8 cellular contexts compared by ENCODE assay signal in genomic region chr9:133334888-133335287, GRCh38. TPM values are rescaled to one million over a fixed set of nuclear protein-coding genes. Genes with fewer than 3 reads are reported as not detected.
DNase-seq lines count a peak whose midpoint lies in the region; ATAC-seq and TF ChIP-seq lines count a peak whose summit lies in the region.
"Not testable (repeated sequence)": the region's sequence is repeated elsewhere in the genome, so short reads cannot be mapped to it uniquely, and the experiment has no call there.

No MANE protein-coding gene starts in this region.

- peak overlapping the region; percentile 77 for H3K9ac ChIP-seq in Loucy (ENCODE audit: low read depth, low read length, poor library complexity, severe bottlenecking)
- peak overlapping the region in 1 of 2 donors; percentile 53 for H3K9ac ChIP-seq in liver (ENCODE audit: low read depth in 1 of 2, low read length in 2 of 2)
- H3K9ac ChIP-seq in trophoblast cell (ENCODE audit: low read length) = not testable (repeated sequence)

- CTCF ChIA-PET in Caco-2 (lab: Charles Lee) = interaction anchor here (0.6 to 4.4 kb wide), 2 partner anchors 148 to 418 kb away, joined by 9 to 20 read pairs; no protein-coding TSS in a partner anchor
- CTCF ChIA-PET in WTC11 (lab: Charles Lee) = interaction anchor here (1.0 to 3.7 kb wide), 4 partner anchors 32 to 286 kb away, joined by 3 to 33 read pairs (median 4); no protein-coding TSS in a partner anchor

- not testable (repeated sequence) for TF ChIP-seq CTCF in Caco-2 (IDR thresholded peaks at IDR 0.05; ENCODE audit: insufficient read depth in 1 of 2, low read depth in 1 of 2, low read length in 1 of 2, severe bottlenecking in 1 of 2, unreplicated experiment in 1 of 2); Loucy (conservative IDR thresholded peaks at IDR 0.05; ENCODE audit: low read length); WTC11 (IDR thresholded peaks at IDR 0.05); astrocyte of the cerebellum (IDR thresholded peaks at IDR 0.05; ENCODE audit: low read depth, low read length, missing control alignments); esophagus muscularis mucosa (IDR thresholded peaks at IDR 0.05); liver (IDR thresholded peaks at IDR 0.05; ENCODE audit: low read depth, low read length, missing input control); tibial artery (IDR thresholded peaks at IDR 0.05)

- not testable (repeated sequence) for H2AFZ ChIP-seq in Loucy (ENCODE audit: low read length); trophoblast cell (ENCODE audit: insufficient read depth, low read length, poor library complexity)

- not testable (repeated sequence) for H4K12ac ChIP-seq in trophoblast cell (ENCODE audit: low read depth, low read length)

- not testable (repeated sequence) for H3K9me3 Mint-ChIP-seq in Caco-2 (ENCODE audit: unreplicated experiment); WTC11

- H3K4me3 ChIP-seq in Caco-2 (ENCODE audit: low read depth, low read length) (peak overlapping the region; percentile 57), Loucy (ENCODE audit: low read length, poor library complexity, severe bottlenecking) (peak overlapping the region; percentile 82), astrocyte of the cerebellum (ENCODE audit: low read depth, low read length) (peak overlapping the region; percentile 94), esophagus muscularis mucosa (peak overlapping the region; percentile 82 to 90 (median 86)), liver (ENCODE audit: low read depth in 1 of 3, low read length in 3 of 3) (peak overlapping the region in 2 of 3 donors; percentile 67 to 85), tibial artery (peak overlapping the region; percentile 87 to 95)
- H3K4me3 ChIP-seq in trophoblast cell (ENCODE audit: low read depth, low read length) = not testable (repeated sequence)

- not testable (repeated sequence) for H3K14ac ChIP-seq in trophoblast cell (ENCODE audit: low read length)

- H3K23ac ChIP-seq in trophoblast cell (ENCODE audit: low read length) = not testable (repeated sequence)

- BruUV-seq in Caco-2 (replicated peaks; lab: Mats Ljungman, UMichigan) = not testable (repeated sequence)

- not testable (repeated sequence) for H3F3A ChIP-seq in Loucy (ENCODE audit: low read depth)

- 74% methylated on average over 11 of the region's 11 CpGs for WGBS in esophagus muscularis mucosa
- 75% methylated on average over 11 of the region's 11 CpGs for WGBS in liver
- no CpG with 5 or more reads among the region's 11 CpGs for WGBS in trophoblast cell (ENCODE audit: extremely low coverage, insufficient coverage, insufficient read length)

- H3K4me1 Mint-ChIP-seq in Caco-2 (ENCODE audit: low read depth, unreplicated experiment) = not testable (repeated sequence)
- peaks cover 24% of the 10 kb centered on the region for H3K4me1 Mint-ChIP-seq in WTC11

- not testable (repeated sequence) for TF ChIP-seq POLR2A in esophagus muscularis mucosa (IDR thresholded peaks at IDR 0.05; ENCODE audit: low read depth)

- peaks cover 85% of the 10 kb centered on the region for H3K36me3 Mint-ChIP-seq in Caco-2 (ENCODE audit: insufficient read depth, unreplicated experiment)
- H3K36me3 Mint-ChIP-seq in WTC11 = peaks cover 55% of the 10 kb centered on the region

- peaks cover 40% of the 10 kb centered on the region for H4K20me1 ChIP-seq in Loucy (ENCODE audit: insufficient read depth, low read length, poor library complexity, severe bottlenecking)

- H4K91ac ChIP-seq in trophoblast cell (ENCODE audit: low read depth, low read length) = not testable (repeated sequence)

- not testable (repeated sequence) for TF ChIP-seq EP300 in esophagus muscularis mucosa (IDR thresholded peaks at IDR 0.05)

- H3K79me1 ChIP-seq in trophoblast cell (ENCODE audit: low read length) = not testable (repeated sequence)

- not testable (repeated sequence) for H2BK120ac ChIP-seq in trophoblast cell (ENCODE audit: insufficient read depth, low read length, poor library complexity)

- not testable (repeated sequence) for H2BK12ac ChIP-seq in trophoblast cell (ENCODE audit: low read length)

- H3K4me3 Mint-ChIP-seq in Caco-2 (ENCODE audit: unreplicated experiment) (peak overlapping the region; percentile 93), WTC11 (peak overlapping the region; percentile 94)

- not testable (repeated sequence) for TF ChIP-seq RAD21 in liver (IDR thresholded peaks at IDR 0.05)

- H3K27ac ChIP-seq in esophagus muscularis mucosa (replicated peaks in 1 of 4); liver (ENCODE audit: low read depth in 1 of 2, low read length in 2 of 2); trophoblast cell (ENCODE audit: low read depth, low read length); tibial artery: not testable (repeated sequence)

- not testable (repeated sequence) for H3K27me3 ChIP-seq in Caco-2 (replicated peaks; ENCODE audit: control insufficient read depth, insufficient read depth, low read length); Loucy (ENCODE audit: insufficient read depth, low read length, poor library complexity, severe bottlenecking); esophagus muscularis mucosa; liver (ENCODE audit: control insufficient read depth in 4 of 4, insufficient read depth in 4 of 4, low read length in 3 of 4); trophoblast cell (ENCODE audit: insufficient read depth, low read length); tibial artery

- H4K8ac ChIP-seq in trophoblast cell (ENCODE audit: low read depth, low read length) = not testable (repeated sequence)

- H2AK5ac ChIP-seq in trophoblast cell (ENCODE audit: low read length) = not testable (repeated sequence)

- peak in 1 of 2 experiments; percentile 11 for DNase-seq in Caco-2
- DNase-seq in WTC11 (ENCODE audit: low spot score); astrocyte of the cerebellum (ENCODE audit: low read depth); esophagus muscularis mucosa (ENCODE audit: extremely low spot score); trophoblast cell: not testable (repeated sequence)
- DNase-seq in tibial artery = peak in 1 of 2 donors; percentile 37

- H3K4me1 ChIP-seq in Caco-2; trophoblast cell (ENCODE audit: control insufficient read depth in 1 of 2, insufficient read depth in 2 of 2, low read length in 2 of 2): not testable (repeated sequence)
- peaks cover 24% of the 10 kb centered on the region for H3K4me1 ChIP-seq in Loucy (ENCODE audit: insufficient read depth, low read length, poor library complexity, severe bottlenecking)
- peaks cover 19 to 41% (median 34%) of the 10 kb centered on the region in 4 donors for H3K4me1 ChIP-seq in esophagus muscularis mucosa
- peaks cover 0 to 26% (median 13%) of the 10 kb centered on the region in 4 donors for H3K4me1 ChIP-seq in liver (ENCODE audit: control insufficient read depth in 4 of 4, insufficient read depth in 4 of 4, low read length in 3 of 4)
- H3K4me1 ChIP-seq in tibial artery = peaks cover 0 to 32% (median 24%) of the 10 kb centered on the region in 4 donors

- H3K79me2 ChIP-seq in Loucy (ENCODE audit: insufficient read depth, low read length) = peaks cover 39% of the 10 kb centered on the region
- not testable (repeated sequence) for H3K79me2 ChIP-seq in trophoblast cell (ENCODE audit: control insufficient read depth, insufficient read depth, low read length, poor library complexity)

- H3K9me3 ChIP-seq in Caco-2; Loucy (ENCODE audit: insufficient read depth, low read depth, low read length); esophagus muscularis mucosa; liver (ENCODE audit: control insufficient read depth in 4 of 4, low read length in 3 of 4); trophoblast cell (ENCODE audit: insufficient read depth, low read depth, low read length); tibial artery: not testable (repeated sequence)

- H3K27me3 Mint-ChIP-seq in Caco-2 (ENCODE audit: insufficient read depth, unreplicated experiment); WTC11 (ENCODE audit: low read depth): not testable (repeated sequence)

- POLR2A ChIA-PET in Caco-2 (lab: Charles Lee) (interaction anchor here (1.2 kb wide), 1 partner anchor 13 kb away, joined by 4 read pairs; the partner anchor contains the start of genes MED22 and RPL7A), WTC11 (lab: Charles Lee) (interaction anchor here (0.7 kb wide), 2 partner anchors 13 to 175 kb away, joined by 3 to 5 read pairs; partner anchors contain the start of genes MED22 and RPL7A)

- H3K4me2 ChIP-seq in Loucy (ENCODE audit: low read depth, low read length, poor library complexity, severe bottlenecking) = peak overlapping the region; percentile 79
- H3K4me2 ChIP-seq in trophoblast cell (ENCODE audit: low read length) = peak overlapping the region; percentile 8

- H3K27ac Mint-ChIP-seq in Caco-2 (ENCODE audit: unreplicated experiment) = peak overlapping the region; percentile 95
- peak overlapping the region; percentile 90 for H3K27ac Mint-ChIP-seq in WTC11

- H3K9me2 ChIP-seq in Loucy (replicated peaks; ENCODE audit: low read depth, low read length) = not testable (repeated sequence)

- ATAC-seq in WTC11 = not testable (repeated sequence)

- H2BK5ac ChIP-seq in trophoblast cell (ENCODE audit: low read depth, low read length, poor library complexity) = not testable (repeated sequence)

- H3K36me3 ChIP-seq in Caco-2 (ENCODE audit: control insufficient read depth, insufficient read depth, low read length) (peaks cover 13% of the 10 kb centered on the region), Loucy (ENCODE audit: insufficient read depth, low read length) (peaks cover 41% of the 10 kb centered on the region; the same call in 1 of the 2 replicates), esophagus muscularis mucosa (peaks cover 41 to 65% (median 50%) of the 10 kb centered on the region in 4 donors), liver (ENCODE audit: control insufficient read depth in 4 of 4, insufficient read depth in 3 of 4, low read depth in 1 of 4, low read length in 3 of 4) (peaks cover 20 to 47% (median 33%) of the 10 kb centered on the region in 4 donors), trophoblast cell (ENCODE audit: control insufficient read depth in 1 of 2, insufficient read depth in 2 of 2, low read length in 2 of 2) (peaks cover 38 to 48% of the 10 kb centered on the region in 2 experiments), tibial artery (peaks cover 40 to 63% (median 43%) of the 10 kb centered on the region in 3 donors)

- intact Hi-C loops in Caco-2 (cut with micrococcal nuclease; ENCODE audit: unreplicated experiment) = not testable (repeated sequence)
- intact Hi-C loops in esophagus muscularis mucosa (cut with DNase I) = loop anchor here (5.0 to 10.0 kb wide), 2 partner anchors 148 to 230 kb away; no protein-coding TSS in a partner anchor
- intact Hi-C loops in tibial artery (cut with DNase I; ENCODE audit: low total_unique reads) = loop anchor here (10.0 kb wide), 2 partner anchors 150 to 310 kb away; no protein-coding TSS in a partner anchor

- not testable (repeated sequence) for H3K18ac ChIP-seq in trophoblast cell (ENCODE audit: low read length)

- H3K4ac ChIP-seq in trophoblast cell (ENCODE audit: low read depth, low read length) = peak overlapping the region; percentile 17

- in situ Hi-C loops in astrocyte of the cerebellum (cut with HindIII; ENCODE audit: low sequenced_read_pairs) = not testable (repeated sequence)

RNA-seq across cellular contexts. Expression of gene SURF6, which starts 1.1 kb away (rescaled TPM):
- total RNA-seq in Caco-2 (2022) (31.6 and 32.4 TPM in 2 replicates), WTC11 (2021) (48.8 to 67.2 TPM (median 54.1 TPM) in 3 replicates), esophagus muscularis mucosa (10 to 100 TPM; 15.0 to 36.2 (median 27.5) TPM), liver (1 to 10 TPM; 4.9 to 9.4 TPM)
- polyA plus RNA-seq in liver = 10 to 100 TPM in 1 of 2 donors, 1 to 10 TPM in 1; 4.1 to 12.9 TPM
- 10.1 and 10.4 TPM in 2 replicates for polyA plus RNA-seq in trophoblast cell (2013)

RNA-seq across cellular contexts. Expression of gene MED22, which starts 13.0 kb away (rescaled TPM):
- total RNA-seq in Caco-2 (2022) (60.1 and 65.6 TPM in 2 replicates), WTC11 (2021) (51.2 to 59.5 TPM (median 55.3 TPM) in 3 replicates), esophagus muscularis mucosa (10 to 100 TPM; 20.0 to 44.6 (median 35.5) TPM), liver (10 to 100 TPM in 1 of 2 donors, 1 to 10 TPM in 1; 9.5 to 10.3 TPM)
- polyA plus RNA-seq in liver = 10 to 100 TPM in 1 of 2 donors, 1 to 10 TPM in 1; 3.1 to 10.3 TPM
- polyA plus RNA-seq in trophoblast cell (2013) = 23.4 and 23.5 TPM in 2 replicates

RNA-seq across cellular contexts. Expression of gene RPL7A, which starts 13.1 kb away (rescaled TPM):
- total RNA-seq in Caco-2 (2022) (1,995 and 2,182 TPM in 2 replicates), WTC11 (2021) (2,747 to 3,149 TPM (median 3,142 TPM) in 3 replicates), esophagus muscularis mucosa (1,000 to 10,000 TPM; 1,466 to 2,142 (median 1,771) TPM), liver (100 to 1,000 TPM; 571 to 930 TPM)
- polyA plus RNA-seq in liver = 100 to 1,000 TPM; 215 to 837 TPM
- 1,644 and 1,714 TPM in 2 replicates for polyA plus RNA-seq in trophoblast cell (2013)

RNA-seq across cellular contexts. Expression of gene SURF1, which starts 21.4 kb away (rescaled TPM):
- 54.9 and 57.5 TPM in 2 replicates for total RNA-seq in Caco-2 (2022)
- total RNA-seq in WTC11 (2021) = 33.3 to 36.4 TPM (median 35.6 TPM) in 3 replicates
- total RNA-seq in esophagus muscularis mucosa = 10 to 100 TPM; 50.4 to 86.4 (median 69.2) TPM
- total RNA-seq in liver = 10 to 100 TPM; 20.7 to 42.8 TPM
- 100 to 1,000 TPM in 1 of 2 donors, 10 to 100 TPM in 1; 58.3 to 106 TPM for polyA plus RNA-seq in liver
- 21.3 and 22.9 TPM in 2 replicates for polyA plus RNA-seq in trophoblast cell (2013)

RNA-seq across cellular contexts. Expression of gene SURF2, which starts 21.5 kb away (rescaled TPM):
- total RNA-seq in Caco-2 (2022) = 32.3 and 34.4 TPM in 2 replicates
- 26.3 to 33.3 TPM (median 28.8 TPM) in 3 replicates for total RNA-seq in WTC11 (2021)
- 10 to 100 TPM; 16.1 to 36.4 (median 28.7) TPM for total RNA-seq in esophagus muscularis mucosa
- total RNA-seq in liver = 10 to 100 TPM in 1 of 2 donors, 1 to 10 TPM in 1; 6.0 to 13.5 TPM
- polyA plus RNA-seq in liver = 10 to 100 TPM; 13.9 to 15.8 TPM
- 26.2 and 28.9 TPM in 2 replicates for polyA plus RNA-seq in trophoblast cell (2013)
